Comparison of ENCODE assay signal across 23 cellular contexts in genomic region chr1:211598514-211598913, GRCh38. TPM values are rescaled to one million over a fixed set of nuclear protein-coding genes. Genes with fewer than 3 reads are reported as not detected.
DNase-seq lines count a peak whose midpoint lies in the region; ATAC-seq and TF ChIP-seq lines count a peak whose summit lies in the region.
"Had no signal": no experiment of that assay in that cellular context is flagged by ENCODE, and none has a peak within 500 bp of the region (broad histone marks: within the 10 kb centered on the region; RNA-seq: fewer than 3 reads in every experiment).

No MANE protein-coding gene starts in this region.

- H3K27ac ChIP-seq in IMR-90 (ENCODE audit: insufficient read depth, low read length) = no peak overlapping the region
- H3K27ac ChIP-seq: BLaER1 had no signal

- POLR2A ChIA-PET in IMR-90 (lab: Charles Lee; ENCODE audit: unreplicated experiment) = no interaction called here

- peak overlapping the region; percentile 43 for H3K27ac Mint-ChIP-seq in T-helper 17 cell
- no peak overlapping the region for H3K27ac Mint-ChIP-seq in activated naive CD8-positive, alpha-beta T cell treated with anti-CD3 and anti-CD28 coated beads for 36 hours
- H3K27ac Mint-ChIP-seq: CD4-positive, CD25-positive, alpha-beta regulatory T cell had no signal

- intact Hi-C loops in IMR-90 (cut with micrococcal nuclease) = no loop called here

- TF ChIP-seq POLR2A in IMR-90 (IDR thresholded peaks at IDR 0.05; ENCODE audit: low read depth, low read length) = no peak

- ATAC-seq in IMR-90 (ENCODE audit: low read depth) (no peak), T-helper 17 cell (no peak)
- ATAC-seq: GM12878 had no signal

- H3K9me3 ChIP-seq in IMR-90 (ENCODE audit: control insufficient read depth, insufficient read depth, low read length) (no peaks in the 10 kb centered on the region), T-helper 17 cell (ENCODE audit: control insufficient read depth, low read length, poor library complexity, severe bottlenecking) (no peaks in the 10 kb centered on the region)
- H3K9me3 ChIP-seq: BE2C, BLaER1 had no signal

- peak overlapping the region; percentile 31; the same call in 1 of the 2 replicates for H3K18ac ChIP-seq in IMR-90 (ENCODE audit: low read depth, low read length)

- no peak overlapping the region for H2AFZ ChIP-seq in IMR-90 (replicated peaks; ENCODE audit: low read length, poor library complexity)

- H3K27me3 Mint-ChIP-seq in T-helper 17 cell = peaks cover 13% of the 10 kb centered on the region
- no peaks in the 10 kb centered on the region for H3K27me3 Mint-ChIP-seq in activated naive CD8-positive, alpha-beta T cell treated with anti-CD3 and anti-CD28 coated beads for 36 hours

- no peak overlapping the region for H2AK9ac ChIP-seq in IMR-90 (replicated peaks; ENCODE audit: low read depth, low read length, poor library complexity)

- H2BK15ac ChIP-seq in IMR-90 (ENCODE audit: low read depth, low read length) = peak overlapping the region; percentile 50; the same call in 1 of the 3 replicates

- no peak overlapping the region for H3K4me2 ChIP-seq in IMR-90 (ENCODE audit: low read depth, low read length)
- H3K4me2 ChIP-seq: BLaER1 had no signal

- no peak for TF ChIP-seq RAD21 in IMR-90 (IDR thresholded peaks at IDR 0.05; ENCODE audit: low read length)

- peaks cover 3% of the 10 kb centered on the region for H3K36me3 Mint-ChIP-seq in T-helper 17 cell (ENCODE audit: low read depth)
- H3K36me3 Mint-ChIP-seq in activated naive CD8-positive, alpha-beta T cell treated with anti-CD3 and anti-CD28 coated beads for 36 hours = no peaks in the 10 kb centered on the region
- H3K36me3 Mint-ChIP-seq: CD4-positive, alpha-beta memory T cell; CD4-positive, CD25-positive, alpha-beta regulatory T cell; CD8-positive, alpha-beta memory T cell had no signal

- CTCF ChIA-PET in IMR-90 (lab: Yijun Ruan, JAX) = no interaction called here

- H4K5ac ChIP-seq in IMR-90 (ENCODE audit: low read depth, low read length) = no peak overlapping the region

- DNase-seq in EH (ENCODE audit: low read depth) = peak; percentile 57
- no peak for DNase-seq in IMR-90
- no peak for DNase-seq in T-helper 17 cell
- DNase-seq in activated CD8-positive, alpha-beta memory T cell treated with anti-CD3 and anti-CD28 coated beads, Interleukin-2, amount 50 U/mL, for 4 hours = no peak
- no peak for DNase-seq in NCI-H2171 treated with DMSO at 0.1 percent for 48 hours (lab: John Stamatoyannopoulos, UW)
- DNase-seq in activated naive CD8-positive, alpha-beta T cell treated with anti-CD3 and anti-CD28 coated beads for 36 hours = no peak
- DNase-seq: 8988T; ACHN; BE2C; C1 segment of cervical spinal cord; CD4-positive, alpha-beta memory T cell; CD4-positive, CD25-positive, alpha-beta regulatory T cell; CD8-positive, alpha-beta memory T cell; COR-L47; DMS 273 treated with DMSO at 0.1 percent for 48 hours; DMS153; DMS53; DMS79; EL; GDM1 had no signal

- H3K36me3 ChIP-seq in IMR-90 (ENCODE audit: control insufficient read depth, insufficient read depth, low read length) = no peaks in the 10 kb centered on the region
- H3K36me3 ChIP-seq: BE2C, BLaER1 had no signal

- no peaks in the 10 kb centered on the region for H4K20me1 ChIP-seq in IMR-90 (ENCODE audit: insufficient read depth, low read length)
- H4K20me1 ChIP-seq: BLaER1 had no signal

- H3K14ac ChIP-seq in IMR-90 (replicated peaks; ENCODE audit: low read depth, low read length) = no peak overlapping the region

- peak overlapping the region; percentile 23; the same call in 1 of the 2 replicates for H3K4ac ChIP-seq in IMR-90 (ENCODE audit: low read depth, low read length)

- 0 out of 2 replicates have a peak overlapping the region, but pooled peaks have one; percentile 48 for H2AK5ac ChIP-seq in IMR-90 (ENCODE audit: low read depth, low read length)

- no peak overlapping the region for H3K4me3 Mint-ChIP-seq in T-helper 17 cell
- H3K4me3 Mint-ChIP-seq in activated naive CD8-positive, alpha-beta T cell treated with anti-CD3 and anti-CD28 coated beads for 36 hours = no peak overlapping the region
- H3K4me3 Mint-ChIP-seq: CD14-positive monocyte; CD4-positive, alpha-beta memory T cell; CD4-positive, CD25-positive, alpha-beta regulatory T cell; CD8-positive, alpha-beta memory T cell had no signal

- no peak for TF ChIP-seq CTCF in IMR-90 (conservative IDR thresholded peaks at IDR 0.05; ENCODE audit: low read depth, low read length)

- peaks cover 5% of the 10 kb centered on the region for H3K4me1 Mint-ChIP-seq in T-helper 17 cell
- H3K4me1 Mint-ChIP-seq in activated naive CD8-positive, alpha-beta T cell treated with anti-CD3 and anti-CD28 coated beads for 36 hours = peaks cover 7% of the 10 kb centered on the region
- H3K4me1 Mint-ChIP-seq: CD4-positive, CD25-positive, alpha-beta regulatory T cell had no signal

- H2BK120ac ChIP-seq in IMR-90 (ENCODE audit: low read depth, low read length) = peak overlapping the region; percentile 25

- no peak overlapping the region for H3K4me3 ChIP-seq in IMR-90 (ENCODE audit: insufficient read depth, low read depth, low read length)
- H3K4me3 ChIP-seq: BLaER1, GM12878 had no signal

- no peaks in the 10 kb centered on the region for H3K79me1 ChIP-seq in IMR-90 (ENCODE audit: low read depth in 1 of 2, low read length in 2 of 2)

- no CpG with 5 or more reads among the region's 4 CpGs for WGBS in IMR-90 (ENCODE audit: extremely low coverage in 2 of 2, insufficient read length in 1 of 2), 2 experiments

- in situ Hi-C loops in IMR-90 (cut with MboI; ENCODE audit: low sequenced_read_pairs) = no loop called here

- dilution Hi-C loops in IMR-90 (cut with HindIII; ENCODE audit: low sequenced_read_pairs, unreplicated experiment) = no loop called here

- H3K4me1 ChIP-seq in IMR-90 (ENCODE audit: control insufficient read depth, insufficient read depth, low read length) = peaks cover 9% of the 10 kb centered on the region

- peaks cover 3% of the 10 kb centered on the region; the same call in 1 of the 2 replicates for H3K27me3 ChIP-seq in IMR-90 (ENCODE audit: control insufficient read depth, insufficient read depth, low read length)
- H3K27me3 ChIP-seq: BE2C, BLaER1 had no signal

- no peak overlapping the region for H3K9ac ChIP-seq in IMR-90 (ENCODE audit: low read depth, low read length)
- H3K9ac ChIP-seq: BLaER1 had no signal

- H4K91ac ChIP-seq in IMR-90 (ENCODE audit: insufficient read depth, low read depth, low read length) = no peak overlapping the region; the same call in 1 of the 2 replicates

- no peaks in the 10 kb centered on the region; the same call in 1 of the 2 replicates for H3K9me1 ChIP-seq in IMR-90 (ENCODE audit: insufficient read depth, low read length)

- no peaks in the 10 kb centered on the region for H3K9me3 Mint-ChIP-seq in activated naive CD8-positive, alpha-beta T cell treated with anti-CD3 and anti-CD28 coated beads for 36 hours
- H3K9me3 Mint-ChIP-seq: CD4-positive, alpha-beta memory T cell; CD8-positive, alpha-beta memory T cell had no signal

- BruUV-seq in IMR-90 (replicated peaks; lab: Mats Ljungman, UMichigan) = no TSS peak

- no peak overlapping the region for H3K56ac ChIP-seq in IMR-90 (ENCODE audit: extremely low read depth, insufficient read depth, low read length)

- H2BK20ac ChIP-seq in IMR-90 (ENCODE audit: low read depth, low read length) = peak overlapping the region; percentile 20; the same call in 1 of the 2 replicates

- no peak overlapping the region for H3K23ac ChIP-seq in IMR-90 (ENCODE audit: low read depth, low read length)

- 0 out of 4 replicates have a peak overlapping the region, but pooled peaks of 1 of the 2 experiments have one; percentile 32 for H4K8ac ChIP-seq in IMR-90 (ENCODE audit: low read depth in 2 of 2, low read length in 2 of 2)

- H2BK5ac ChIP-seq in IMR-90 (ENCODE audit: low read depth, low read length, poor library complexity, severe bottlenecking) = no peak overlapping the region

TF ChIP-seq in IMR-90, 13 proteins besides CTCF, POLR2A, EP300 and RAD21:
- TF ChIP-seq CEBPB (IDR thresholded peaks at IDR 0.05; ENCODE audit: low read depth, low read length) = no peak
- no peak for TF ChIP-seq BHLHE40 (IDR thresholded peaks at IDR 0.05; ENCODE audit: low read depth, low read length)
- TF ChIP-seq RCOR1 (IDR thresholded peaks at IDR 0.05; ENCODE audit: insufficient replicate concordance, low read length) = no peak
- TF ChIP-seq ELK1 (IDR thresholded peaks at IDR 0.05; ENCODE audit: borderline replicate concordance, low read depth, low read length) = no peak
- no peak for TF ChIP-seq NFE2L2 (IDR thresholded peaks at IDR 0.05; ENCODE audit: low read depth, low read length)
- no peak for TF ChIP-seq FOS (IDR thresholded peaks at IDR 0.05; ENCODE audit: low read depth, low read length)
- no peak for TF ChIP-seq MAZ (IDR thresholded peaks at IDR 0.05; ENCODE audit: borderline replicate concordance, low read depth, low read length)
- TF ChIP-seq CHD1 (IDR thresholded peaks at IDR 0.05; ENCODE audit: low read depth, low read length) = no peak
- no peak for TF ChIP-seq MAFK (IDR thresholded peaks at IDR 0.05; ENCODE audit: low read depth, low read length)

RNA-seq across cellular contexts. Expression of gene SLC30A1, which starts 19.6 kb away (rescaled TPM):
- 8.4 and 17.8 TPM in 2 replicates for total RNA-seq in IMR-90 (2012; rRNA removed)
- 4.2 and 5.4 TPM in 2 replicates for polyA plus RNA-seq in IMR-90 (2012; rRNA removed)
- 3.2 and 4.6 TPM in 2 replicates for polyA plus RNA-seq in IMR-90 (2012; cell fraction: cytosol; rRNA removed)
- 3.9 and 4.3 TPM in 2 replicates for polyA plus RNA-seq in IMR-90 (2012; cell fraction: nucleus; rRNA removed; ENCODE audit: low replicate concordance)
- 1 to 10 TPM; 4.8 to 9.5 TPM for total RNA-seq in T-helper 17 cell
- total RNA-seq in activated naive CD8-positive, alpha-beta T cell treated with anti-CD3 and anti-CD28 coated beads for 36 hours = 10 to 100 TPM; 11.3 to 12.1 TPM
